1 cellular context compared by ENCODE assay signal in genomic region chr2:60719331-60719730, GRCh38.
TF ChIP-seq lines count a peak whose summit lies in the region.

No MANE protein-coding gene starts in this region.

TF ChIP-seq in K562, 482 proteins besides CTCF, POLR2A, EP300 and RAD21 (continued from another document):
- no peak for TF ChIP-seq THRAP3 (IDR thresholded peaks at IDR 0.05; ENCODE audit: borderline replicate concordance)
- no peak for TF ChIP-seq DDX20 (tag; IDR thresholded peaks at IDR 0.05; ENCODE audit: low read depth)
- TF ChIP-seq IRF2 (CRISPR knock-in tag; IDR thresholded peaks at IDR 0.05) = no peak
- no peak for TF ChIP-seq RBFOX2 (IDR thresholded peaks at IDR 0.05; ENCODE audit: low read depth, low read length)
- no peak for TF ChIP-seq PTTG1 (tag; IDR thresholded peaks at IDR 0.05; ENCODE audit: low read depth)
- no peak for TF ChIP-seq ZNF134 (CRISPR knock-in tag; conservative IDR thresholded peaks at IDR 0.05)
- TF ChIP-seq RBM14 (IDR thresholded peaks at IDR 0.05; ENCODE audit: borderline replicate concordance, insufficient read depth, low read depth, low read length) = no peak
- TF ChIP-seq ZNF347 (CRISPR knock-in tag; IDR thresholded peaks at IDR 0.05; ENCODE audit: low read depth) = no peak
- TF ChIP-seq ZNF395 (CRISPR knock-in tag; IDR thresholded peaks at IDR 0.05) = no peak
- no peak for TF ChIP-seq MCM3 (IDR thresholded peaks at IDR 0.05)
- TF ChIP-seq ZKSCAN8 (CRISPR knock-in tag; IDR thresholded peaks at IDR 0.05) = no peak
- no peak for TF ChIP-seq ESRRA (IDR thresholded peaks at IDR 0.05; ENCODE audit: borderline replicate concordance, low read depth)
- TF ChIP-seq FOSL1 (tag; conservative IDR thresholded peaks at IDR 0.05) = no peak
- no peak for TF ChIP-seq TSC22D4 (tag; IDR thresholded peaks at IDR 0.05)
- TF ChIP-seq ZNF318 (IDR thresholded peaks at IDR 0.05; ENCODE audit: borderline replicate concordance in 1 of 2, low read depth in 1 of 2) = no peak
- TF ChIP-seq RBM34 (IDR thresholded peaks at IDR 0.05; ENCODE audit: borderline replicate concordance, insufficient read depth, low read length) = no peak
- TF ChIP-seq CREBBP (IDR thresholded peaks at IDR 0.05; ENCODE audit: low read depth, low read length) = no peak
